8 cellular contexts compared by ENCODE assay signal in genomic region chr5:82349651-82350050, GRCh38.
A peak's percentile ranks its signal among the peaks of the same experiment; 100 is the strongest.
DNase-seq lines count a peak whose midpoint lies in the region; ATAC-seq, FAIRE-seq and TF ChIP-seq lines count a peak whose summit lies in the region.

No MANE protein-coding gene starts in this region.

- no peak overlapping the region for H3K4me2 ChIP-seq in OCI-LY3 (ENCODE audit: low read length)
- no peak overlapping the region for H3K4me2 ChIP-seq in K562 (ENCODE audit: insufficient read depth, low read length)
- H3K4me2 ChIP-seq in neural progenitor cell: no peak overlapping the region

- H3K79me2 ChIP-seq in OCI-LY3 (ENCODE audit: low read length) (no peaks in the 10 kb centered on the region), K562 (ENCODE audit: control insufficient read depth, insufficient read depth, low read length) (no peaks in the 10 kb centered on the region), neural progenitor cell (ENCODE audit: low read depth) (no peaks in the 10 kb centered on the region)

- no peak overlapping the region for H3K4me3 Mint-ChIP-seq in neural progenitor cell

- H4K20me1 ChIP-seq in OCI-LY3 (ENCODE audit: insufficient read depth, low read length) (no peaks in the 10 kb centered on the region), K562 (replicated peaks; ENCODE audit: control insufficient read depth, insufficient read depth, low read length) (no peaks in the 10 kb centered on the region), neural progenitor cell (ENCODE audit: low read depth) (no peaks in the 10 kb centered on the region)

- 29% methylated on average over 4 of the region's 4 CpGs for WGBS in K562 (ENCODE audit: insufficient coverage, low coverage, missing lambda C conversion rate)

- no TSS peak for BruUV-seq in K562 (replicated peaks; lab: Mats Ljungman, UMichigan)

- H3K4me3 ChIP-seq in OCI-LY3 (ENCODE audit: low read length) (no peak overlapping the region), K562 (no peak overlapping the region), neural progenitor cell (no peak overlapping the region)

- ATAC-seq in K562: peak; percentile 81
- ATAC-seq in HG03378 (IDR thresholded peaks at IDR 0.05; ENCODE audit: unreplicated experiment): no peak

- H3K36me3 ChIP-seq in OCI-LY3 (replicated peaks; ENCODE audit: low read depth, low read length): no peaks in the 10 kb centered on the region
- no peaks in the 10 kb centered on the region for H3K36me3 ChIP-seq in K562 (ENCODE audit: control insufficient read depth, insufficient read depth, low read length)
- H3K36me3 ChIP-seq in neural progenitor cell: no peaks in the 10 kb centered on the region

- POLR2A ChIA-PET in K562 (lab: Yijun Ruan, JAX): no interaction called here

- no peak for FAIRE-seq in K562 (lab: Jason Lieb, UNC)

- no peak for TF ChIP-seq POLR2A in K562 (conservative IDR thresholded peaks at IDR 0.05)

- no peak overlapping the region for H3K9ac ChIP-seq in OCI-LY3 (ENCODE audit: low read length)
- no peak overlapping the region for H3K9ac ChIP-seq in K562 (ENCODE audit: insufficient read depth in 1 of 2, low read depth in 2 of 2, low read length in 2 of 2)
- H3K9ac ChIP-seq in neural progenitor cell: no peak overlapping the region

- in situ Hi-C loops in K562 (cut with MboI): loop anchor here (10.0 to 25.0 kb wide), 3 partner anchors 288 to 1125 kb away; partner anchors contain the start of gene VCAN

- no peak overlapping the region for H2AFZ ChIP-seq in OCI-LY3 (ENCODE audit: low read depth, low read length)
- peak overlapping the region; percentile 64 for H2AFZ ChIP-seq in K562 (ENCODE audit: low read depth, low read length)
- H2AFZ ChIP-seq in neural progenitor cell (replicated peaks): peak overlapping the region; percentile 66

- TF ChIP-seq RAD21 in K562 (CRISPR knock-in tag; conservative IDR thresholded peaks at IDR 0.05 in 1 of 2, IDR thresholded peaks at IDR 0.05 in 1 of 2): peak; percentile 24 to 54; a peak in 2 of 4 replicates

- CTCF ChIA-PET in K562 (lab: Yijun Ruan, JAX; ENCODE audit: low intra/inter-chr PET ratio): interaction anchor here (0.8 kb wide), 1 partner anchor 37 kb away, joined by 5 read pairs; no protein-coding TSS in a partner anchor

- H3K4me1 Mint-ChIP-seq in neural progenitor cell: peaks cover 36% of the 10 kb centered on the region

- peaks cover 3% of the 10 kb centered on the region for H3K27me3 Mint-ChIP-seq in neural progenitor cell (ENCODE audit: insufficient read depth, low read depth)

- H3K36me3 Mint-ChIP-seq in neural progenitor cell: no peaks in the 10 kb centered on the region

- no peak overlapping the region for H3K27ac Mint-ChIP-seq in neural progenitor cell

- no peaks in the 10 kb centered on the region for H3K9me3 ChIP-seq in OCI-LY3 (ENCODE audit: insufficient read depth, low read length)
- no peaks in the 10 kb centered on the region for H3K9me3 ChIP-seq in K562 (replicated peaks; ENCODE audit: control insufficient read depth, insufficient read depth, low read depth, low read length)
- no peaks in the 10 kb centered on the region for H3K9me3 ChIP-seq in neural progenitor cell (ENCODE audit: low read depth)

- no peaks in the 10 kb centered on the region for H3F3A ChIP-seq in neural progenitor cell (ENCODE audit: low read depth)

- peak; percentile 6 to 37 for DNase-seq in activated CD4-positive, alpha-beta T cell treated with anti-CD3 and anti-CD28 coated beads for 24 hours (ENCODE audit: low read depth in 2 of 2)
- DNase-seq in activated CD4-positive, alpha-beta T cell treated with anti-CD3 and anti-CD28 coated beads for 1 hour: no peak
- DNase-seq in K562 (ENCODE audit: extremely low read depth in 1 of 4, low spot score in 3 of 4) (peak; percentile 51 to 67 (median 58)), neural progenitor cell (ENCODE audit: low spot score) (peak; percentile 68), inferior parietal cortex (ENCODE audit: extremely low spot score) (no peak), DMS153 (lab: John Stamatoyannopoulos, UW) (no peak)

- H3K27ac ChIP-seq in OCI-LY3 (ENCODE audit: low read length): no peak overlapping the region
- no peak overlapping the region for H3K27ac ChIP-seq in K562 (ENCODE audit: extremely low read depth, low read depth, low read length)
- H3K27ac ChIP-seq in neural progenitor cell: no peak overlapping the region

- H3K9me3 Mint-ChIP-seq in neural progenitor cell: no peaks in the 10 kb centered on the region

- peak; percentile 47 for TF ChIP-seq CTCF in OCI-LY3 (IDR thresholded peaks at IDR 0.05; ENCODE audit: low read depth, low read length)
- peak; percentile 57 to 67 (median 66) for TF ChIP-seq CTCF in K562 (IDR thresholded peaks at IDR 0.05 in 2 of 3, conservative IDR thresholded peaks at IDR 0.05 in 1 of 3; ENCODE audit: insufficient read depth in 2 of 3, low read depth in 1 of 3, low read length in 3 of 3)
- TF ChIP-seq CTCF in neural progenitor cell (IDR thresholded peaks at IDR 0.05): peak; percentile 70

- H3K9me1 ChIP-seq in K562 (ENCODE audit: control insufficient read depth, insufficient read depth, low read length): no peaks in the 10 kb centered on the region

- intact Hi-C loops in K562 (cut with micrococcal nuclease): loop anchor here (5.0 to 10.0 kb wide), 3 partner anchors 145 to 1213 kb away; no protein-coding TSS in a partner anchor

- H3K27me3 ChIP-seq in OCI-LY3 (ENCODE audit: low read depth, low read length) (no peaks in the 10 kb centered on the region), K562 (ENCODE audit: control insufficient read depth in 2 of 2, insufficient read depth in 2 of 2, low read length in 2 of 2) (no peaks in the 10 kb centered on the region), neural progenitor cell (no peaks in the 10 kb centered on the region)

- no peak for TF ChIP-seq EP300 in K562 (IDR thresholded peaks at IDR 0.05; ENCODE audit: low read length)

- H3K4me1 ChIP-seq in OCI-LY3 (ENCODE audit: low read length) (no peaks in the 10 kb centered on the region; the same call in 1 of the 2 replicates), K562 (replicated peaks in 1 of 2; ENCODE audit: control insufficient read depth in 2 of 2, insufficient read depth in 2 of 2, low read length in 2 of 2) (peaks cover 0 to 11% of the 10 kb centered on the region in 2 experiments; a peak in 3 of 5 replicates), neural progenitor cell (peaks cover 9% of the 10 kb centered on the region)

TF ChIP-seq in K562, 482 proteins besides CTCF, POLR2A, EP300 and RAD21 (continues in another document):
- TF ChIP-seq YY1 (IDR thresholded peaks at IDR 0.05; ENCODE audit: borderline replicate concordance in 1 of 3, control insufficient read depth in 1 of 3, extremely low read depth in 1 of 3, insufficient read depth in 3 of 3, insufficient read length in 1 of 3, insufficient replicate concordance in 2 of 3, low read depth in 1 of 3, low read length in 2 of 3): peak in 1 of 3 experiments; percentile 26
- no peak for TF ChIP-seq MTA3 (IDR thresholded peaks at IDR 0.05; ENCODE audit: borderline replicate concordance)
- peak; percentile 30; the same call in 1 of the 2 replicates for TF ChIP-seq ZBTB7A (IDR thresholded peaks at IDR 0.05; ENCODE audit: borderline replicate concordance, control insufficient read depth, low read depth, low read length)
- TF ChIP-seq JUND (IDR thresholded peaks at IDR 0.05; ENCODE audit: borderline replicate concordance, low read depth, low read length): peak; percentile 46
- 0 out of 3 replicates have a peak, but pooled peaks have one; percentile 36 for TF ChIP-seq JUND (tag; IDR thresholded peaks at IDR 0.05; ENCODE audit: borderline replicate concordance, low read depth, low read length)
- TF ChIP-seq ARID4B (CRISPR knock-in tag; IDR thresholded peaks at IDR 0.05): no peak
- TF ChIP-seq FOSL1 (tag; conservative IDR thresholded peaks at IDR 0.05): peak; percentile 44; the same call in 1 of the 2 replicates

Comparison
In these comparisons a context has a peak if more than half of its experiments do, and no peak if none do; other contexts are left out.
1. DNase-seq: peak in activated CD4-positive, alpha-beta T cell treated with anti-CD3 and anti-CD28 coated beads for 24 hours (2 of 2), K562 (4 of 4) and neural progenitor cell (single experiment); none in activated CD4-positive, alpha-beta T cell treated with anti-CD3 and anti-CD28 coated beads for 1 hour (single experiment), inferior parietal cortex (single experiment) and DMS153 (single experiment).
2. Peak in every context shown above with its lines, with median percentiles within 50 percentile points of each other: CTCF ChIP-seq.